ENCODE assay signal across 8 cellular contexts in the genomic region with DNA sequence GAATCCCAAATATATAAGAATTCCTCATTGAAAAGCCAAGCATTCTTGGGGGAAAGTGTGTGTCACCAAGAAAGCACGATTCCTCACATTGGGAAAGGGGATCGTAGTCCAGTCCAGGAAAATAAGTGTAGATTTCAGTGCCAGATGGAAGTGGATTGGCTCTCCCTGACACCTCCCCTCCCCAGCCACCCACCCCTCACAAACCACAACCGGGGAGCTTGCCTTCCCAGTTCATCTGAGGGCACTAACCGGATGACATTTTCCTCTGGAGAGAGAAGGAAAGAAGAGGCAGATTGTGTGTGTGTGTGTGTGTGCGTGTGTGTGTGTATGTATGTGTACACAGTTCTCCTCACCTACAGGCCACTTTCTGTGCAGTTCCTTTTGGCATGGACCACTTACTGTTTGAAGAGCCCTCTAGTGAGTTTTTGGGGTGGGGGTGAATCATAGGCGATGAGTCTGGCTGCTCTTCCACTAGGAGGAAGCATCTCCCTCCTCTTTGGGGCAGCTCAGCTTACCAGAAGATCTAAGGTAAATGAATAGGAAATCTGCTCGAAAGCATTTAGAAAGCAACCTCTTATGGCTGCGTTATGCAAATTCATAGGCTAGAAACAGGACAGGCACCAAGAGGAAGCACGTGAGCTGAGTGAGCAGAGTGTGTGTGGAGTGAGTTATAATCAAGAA. TPM values are rescaled to one million over a fixed set of nuclear protein-coding genes. Genes with fewer than 3 reads are reported as not detected.
DNase-seq lines count a peak whose midpoint lies in the region; ATAC-seq lines count a peak whose summit lies in the region.

No MANE protein-coding gene starts in this region.

- peaks cover 9% of the 10 kb centered on the region for H3K36me3 ChIP-seq in adipocyte (ENCODE audit: control insufficient read depth, insufficient read depth, low read length, severe bottlenecking)
- H3K36me3 ChIP-seq in muscle layer of duodenum (ENCODE audit: control insufficient read depth in 1 of 2, insufficient read depth in 2 of 2, low read length in 2 of 2): peaks cover 0 to 5% of the 10 kb centered on the region in 2 donors

- H3K9me3 Mint-ChIP-seq in activated CD4-positive, alpha-beta memory T cell treated with anti-CD3 and anti-CD28 coated beads for 36 hours: no peaks in the 10 kb centered on the region

- H3K27ac Mint-ChIP-seq in activated CD4-positive, alpha-beta memory T cell treated with anti-CD3 and anti-CD28 coated beads for 36 hours: no peak overlapping the region

- no peaks in the 10 kb centered on the region for H3K27me3 ChIP-seq in adipocyte (replicated peaks; ENCODE audit: control insufficient read depth, insufficient read depth, low read length)
- no peaks in the 10 kb centered on the region for H3K27me3 ChIP-seq in muscle layer of duodenum (ENCODE audit: low read depth, low read length)

- DNase-seq in adipocyte (ENCODE audit: low read depth): peak; percentile 62
- no peak for DNase-seq in middle frontal gyrus (ENCODE audit: extremely low spot score, low spot score)
- DNase-seq in NCI-H524 treated with DMSO at 0.1 percent for 48 hours (lab: John Stamatoyannopoulos, UW): no peak
- no peak for DNase-seq in activated CD4-positive, alpha-beta memory T cell treated with anti-CD3 and anti-CD28 coated beads for 36 hours
- DNase-seq in HuH-7.5 (ENCODE audit: low spot score): no peak

- ATAC-seq in GM19035 (IDR thresholded peaks at IDR 0.05; ENCODE audit: unreplicated experiment): peak; percentile 89
- peak; percentile 77 for ATAC-seq in HG02973 (IDR thresholded peaks at IDR 0.05; ENCODE audit: unreplicated experiment)

- H3K4me1 Mint-ChIP-seq in activated CD4-positive, alpha-beta memory T cell treated with anti-CD3 and anti-CD28 coated beads for 36 hours (ENCODE audit: low read depth): no peaks in the 10 kb centered on the region

- CTCF ChIA-PET in activated CD4-positive, alpha-beta memory T cell treated with anti-CD3 and anti-CD28 coated beads for 36 hours (lab: Charles Lee): no interaction called here

- H3K4me3 ChIP-seq in adipocyte (ENCODE audit: low read length): peak overlapping the region; percentile 20
- no peak overlapping the region for H3K4me3 ChIP-seq in muscle layer of duodenum (ENCODE audit: low read depth in 1 of 2, low read length in 2 of 2)

- H3K4me3 Mint-ChIP-seq in activated CD4-positive, alpha-beta memory T cell treated with anti-CD3 and anti-CD28 coated beads for 36 hours: no peak overlapping the region

- H3K27me3 Mint-ChIP-seq in activated CD4-positive, alpha-beta memory T cell treated with anti-CD3 and anti-CD28 coated beads for 36 hours: peaks cover 9% of the 10 kb centered on the region

- H3K9me3 ChIP-seq in adipocyte (ENCODE audit: control insufficient read depth, low read length) (no peaks in the 10 kb centered on the region), muscle layer of duodenum (ENCODE audit: control insufficient read depth in 1 of 2, low read length in 2 of 2) (no peaks in the 10 kb centered on the region)

- intact Hi-C loops in activated CD4-positive, alpha-beta memory T cell treated with anti-CD3 and anti-CD28 coated beads for 36 hours (cut with micrococcal nuclease): no loop called here

- H3K4me1 ChIP-seq in adipocyte (ENCODE audit: control insufficient read depth, insufficient read depth, low read length): peaks cover 35% of the 10 kb centered on the region
- H3K4me1 ChIP-seq in muscle layer of duodenum (ENCODE audit: control insufficient read depth in 1 of 2, insufficient read depth in 2 of 2, low read length in 2 of 2): peaks cover 12 to 60% of the 10 kb centered on the region in 2 donors

- H3K27ac ChIP-seq in muscle layer of duodenum (ENCODE audit: low read length): peak overlapping the region; percentile 62

- H3K9ac ChIP-seq in adipocyte (ENCODE audit: low read length): peak overlapping the region; percentile 67

- no peaks in the 10 kb centered on the region for H3K36me3 Mint-ChIP-seq in activated CD4-positive, alpha-beta memory T cell treated with anti-CD3 and anti-CD28 coated beads for 36 hours

- POLR2A ChIA-PET in activated CD4-positive, alpha-beta memory T cell treated with anti-CD3 and anti-CD28 coated beads for 36 hours (lab: Charles Lee): no interaction called here

RNA-seq across cellular contexts. Expression of gene DAAM2, which starts 20.8 kb away (rescaled TPM):
- total RNA-seq in activated CD4-positive, alpha-beta memory T cell treated with anti-CD3 and anti-CD28 coated beads for 36 hours: not detected
